In genomic region chr2:155695505-155695904, GRCh38 we compare ENCODE assay signal across 29 cellular contexts.
"Had no signal": no experiment of that assay in that cellular context is flagged by ENCODE, and none has a peak within 500 bp of the region (broad histone marks: within the 10 kb centered on the region; RNA-seq: fewer than 3 reads in every experiment).

No MANE protein-coding gene starts in this region.

- H3K4me3 Mint-ChIP-seq: stimulated activated effector memory CD8-positive, alpha-beta T cell treated with anti-CD3 and anti-CD28 coated beads, Interleukin-12 subunit alpha, Interleukin-12 subunit beta, amount 100 ng/mL, for 72 hours; stimulated activated memory B cell treated with anti-CD40 and anti-IgM and Interleukin-4, amounts not matched to agents 10 μg/mL and 1 μg/mL and 100 μg/mL, for 72 hours; stimulated activated naive B cell treated with anti-CD40 and anti-IgM and Interleukin-4, amounts not matched to agents 10 μg/mL and 1 μg/mL and 100 μg/mL, for 72 hours; stimulated activated naive CD8-positive, alpha-beta T cell treated with anti-CD3 and anti-CD28 coated beads, Interleukin-15, amount 100 ng/mL, for 72 hours; stimulated activated naive CD8-positive, alpha-beta T cell treated with anti-CD3 and anti-CD28 coated beads, Interleukin-15, Interleukin-2, amounts not matched to agents 100 ng/mL and 50 ng/mL, for 24 hours; type B pancreatic cell had no signal

- H3K36me3 Mint-ChIP-seq: stimulated activated effector memory CD8-positive, alpha-beta T cell treated with anti-CD3 and anti-CD28 coated beads, Interleukin-12 subunit alpha, Interleukin-12 subunit beta, amount 100 ng/mL, for 72 hours; stimulated activated memory B cell treated with anti-CD40 and anti-IgM and Interleukin-4, amounts not matched to agents 10 μg/mL and 1 μg/mL and 100 μg/mL, for 72 hours; stimulated activated naive B cell treated with anti-CD40 and anti-IgM and Interleukin-4, amounts not matched to agents 10 μg/mL and 1 μg/mL and 100 μg/mL, for 72 hours; type B pancreatic cell had no signal

- H3K4me1 Mint-ChIP-seq: stimulated activated effector memory CD8-positive, alpha-beta T cell treated with anti-CD3 and anti-CD28 coated beads, Interleukin-12 subunit alpha, Interleukin-12 subunit beta, amount 100 ng/mL, for 72 hours; stimulated activated naive B cell treated with anti-CD40 and anti-IgM and Interleukin-4, amounts not matched to agents 10 μg/mL and 1 μg/mL and 100 μg/mL, for 72 hours; stimulated activated naive CD8-positive, alpha-beta T cell treated with anti-CD3 and anti-CD28 coated beads, Interleukin-15, amount 100 ng/mL, for 72 hours had no signal

- H3K9me3 Mint-ChIP-seq: stimulated activated memory B cell treated with anti-CD40 and anti-IgM and Interleukin-4, amounts not matched to agents 10 μg/mL and 1 μg/mL and 100 μg/mL, for 72 hours; type B pancreatic cell had no signal

- H3K4me1 ChIP-seq: stomach, suprapubic skin, testis, thyroid gland, tibial artery, transverse colon, upper lobe of left lung, upper lobe of right lung, uterus, vagina had no signal

- H3K4me3 ChIP-seq: stomach, suprapubic skin, testis, thoracic aorta, thyroid gland, tibial artery, tibial nerve, transverse colon, upper lobe of left lung, upper lobe of right lung, uterus, vagina had no signal

- H3K27ac ChIP-seq: stomach, suprapubic skin, testis, thoracic aorta, thyroid gland, tibial artery, tibial nerve, transverse colon, upper lobe of left lung, upper lobe of right lung, uterus, vagina had no signal

- H3K36me3 ChIP-seq: stomach, suprapubic skin, thoracic aorta, thyroid gland, tibial artery, tibial nerve, transverse colon, upper lobe of left lung, upper lobe of right lung, uterus, vagina had no signal

- H3K27me3 ChIP-seq: stomach, suprapubic skin, testis, thyroid gland, tibial artery, tibial nerve, transverse colon, upper lobe of left lung, upper lobe of right lung, uterus, vagina had no signal

- H3K27me3 Mint-ChIP-seq: stimulated activated memory B cell treated with anti-CD40 and anti-IgM and Interleukin-4, amounts not matched to agents 10 μg/mL and 1 μg/mL and 100 μg/mL, for 72 hours; stimulated activated naive B cell treated with anti-CD40 and anti-IgM and Interleukin-4, amounts not matched to agents 10 μg/mL and 1 μg/mL and 100 μg/mL, for 72 hours; stimulated activated naive CD8-positive, alpha-beta T cell treated with anti-CD3 and anti-CD28 coated beads, Interleukin-15, amount 100 ng/mL, for 72 hours; stimulated activated naive CD8-positive, alpha-beta T cell treated with anti-CD3 and anti-CD28 coated beads, Interleukin-15, Interleukin-2, amounts not matched to agents 100 ng/mL and 50 ng/mL, for 24 hours; type B pancreatic cell had no signal

- FAIRE-seq: urothelium cell line had no signal

- H3K9me3 ChIP-seq: stomach, suprapubic skin, testis, thoracic aorta, thyroid gland, tibial artery, tibial nerve, transverse colon, upper lobe of left lung, upper lobe of right lung, uterus, vagina had no signal

- H3K27ac Mint-ChIP-seq: stimulated activated effector memory CD8-positive, alpha-beta T cell treated with anti-CD3 and anti-CD28 coated beads, Interleukin-12 subunit alpha, Interleukin-12 subunit beta, amount 100 ng/mL, for 72 hours; stimulated activated memory B cell treated with anti-CD40 and anti-IgM and Interleukin-4, amounts not matched to agents 10 μg/mL and 1 μg/mL and 100 μg/mL, for 72 hours; stimulated activated naive B cell treated with anti-CD40 and anti-IgM and Interleukin-4, amounts not matched to agents 10 μg/mL and 1 μg/mL and 100 μg/mL, for 72 hours; stimulated activated naive CD8-positive, alpha-beta T cell treated with anti-CD3 and anti-CD28 coated beads, Interleukin-15, amount 100 ng/mL, for 72 hours; stimulated activated naive CD8-positive, alpha-beta T cell treated with anti-CD3 and anti-CD28 coated beads, Interleukin-15, Interleukin-2, amounts not matched to agents 100 ng/mL and 50 ng/mL, for 24 hours; type B pancreatic cell had no signal

- DNase-seq: stimulated activated CD4-positive, alpha-beta T cell treated with anti-CD3 and anti-CD28 coated beads, Interleukin-2, amount 100 ng/mL, for 48 hours; stimulated activated CD4-positive, alpha-beta T cell treated with anti-CD3 and anti-CD28 coated beads, Interleukin-4, amount 100 ng/mL, for 1 hour; stimulated activated CD4-positive, alpha-beta T cell treated with anti-CD3 and anti-CD28 coated beads, Interleukin-4, amount 100 ng/mL, for 24 hours; stimulated activated CD4-positive, alpha-beta T cell treated with anti-CD3 and anti-CD28 coated beads, Interleukin-4, amount 100 ng/mL, for 4 hours; stimulated activated CD8-positive, alpha-beta memory T cell treated with anti-CD3 and anti-CD28 coated beads, Interleukin-4, amount 100 ng/mL, for 48 hours; stimulated activated naive B cell treated with anti-CD40 and anti-IgM and Interleukin-4, amounts not matched to agents 10 μg/mL and 1 μg/mL and 100 μg/mL, for 72 hours; stimulated activated naive CD4-positive, alpha-beta T cell; stimulated activated naive CD4-positive, alpha-beta T cell treated with Interleukin-2 at 50 U/mL for 16 hours; stimulated activated naive CD8-positive, alpha-beta T cell treated with anti-CD3 and anti-CD28 coated beads, Interleukin-15, amount 100 ng/mL, for 72 hours; stimulated activated naive CD8-positive, alpha-beta T cell treated with anti-CD3 and anti-CD28 coated beads, Interleukin-15, Interleukin-2, amounts not matched to agents 100 U/mL and 50 U/mL, for 24 hours; stomach; substantia nigra; testis; thyroid gland; tibial artery; transverse colon; trophoblast cell; upper lobe of left lung; upper lobe of right lung; uterus had no signal

- ATAC-seq: stimulated activated effector memory CD8-positive, alpha-beta T cell treated with anti-CD3 and anti-CD28 coated beads, Interleukin-12 subunit alpha, Interleukin-12 subunit beta, amount 100 ng/mL, for 72 hours; stimulated activated memory B cell treated with anti-CD40 and anti-IgM and Interleukin-4, amounts not matched to agents 10 μg/mL and 1 μg/mL and 100 μg/mL, for 72 hours; stimulated activated naive B cell treated with anti-CD40 and anti-IgM and Interleukin-4, amounts not matched to agents 10 μg/mL and 1 μg/mL and 100 μg/mL, for 72 hours; stimulated activated naive CD8-positive, alpha-beta T cell treated with anti-CD3 and anti-CD28 coated beads, Interleukin-15, amount 100 ng/mL, for 72 hours; stimulated activated naive CD8-positive, alpha-beta T cell treated with anti-CD3 and anti-CD28 coated beads, Interleukin-15, Interleukin-2, amounts not matched to agents 100 U/mL and 50 U/mL, for 24 hours; upper lobe of right lung had no signal
